In genomic region chr14:23425798-23426197, GRCh38 we compare ENCODE assay signal across 17 cellular contexts. TPM values are rescaled to one million over a fixed set of nuclear protein-coding genes. Genes with fewer than 3 reads are reported as not detected.
"Had no signal": no experiment of that assay in that cellular context is flagged by ENCODE, and none has a peak within 500 bp of the region (broad histone marks: within the 10 kb centered on the region; RNA-seq: fewer than 3 reads in every experiment).

No MANE protein-coding gene starts in this region.

RNA-seq across cellular contexts. Expression of gene MYH7, which starts 9.7 kb away (rescaled TPM):
- total RNA-seq: activated CD8-positive, alpha-beta T cell treated with anti-CD3 and anti-CD28 coated beads, Interleukin-2, amount 10 ng/mL, durations not matched to agents 7 days and 5 days; activated naive CD4-positive, alpha-beta T cell treated with anti-CD3 and anti-CD28 coated beads for 36 hours; activated naive CD4-positive, alpha-beta T cell treated with anti-CD3 and anti-CD28 coated beads, Interleukin-2, amount 50 U/mL, for 72 hours; aorta; astrocyte; breast epithelium; WTC11 had no signal

RNA-seq across cellular contexts. Expression of gene MYH6, which starts 17.7 kb away (rescaled TPM):
- total RNA-seq: activated CD8-positive, alpha-beta T cell treated with anti-CD3 and anti-CD28 coated beads, Interleukin-2, amount 10 ng/mL, durations not matched to agents 7 days and 5 days; activated naive CD4-positive, alpha-beta T cell treated with anti-CD3 and anti-CD28 coated beads for 36 hours; activated naive CD8-positive, alpha-beta T cell treated with anti-CD3 and anti-CD28 coated beads for 36 hours; activated T-cell treated with anti-CD3 and anti-CD28 coated beads, Interleukin-2, amount 50 U/mL, for 4 hours; aorta; astrocyte; breast epithelium had no signal

RNA-seq across cellular contexts. Expression of gene CMTM5, which starts 49.0 kb away (rescaled TPM):
- total RNA-seq: activated CD4-positive, alpha-beta memory T cell treated with anti-CD3 and anti-CD28 coated beads, Interleukin-2, amount 10 ng/mL, durations not matched to agents 7 days and 5 days; activated CD4-positive, alpha-beta T cell treated with anti-CD3 and anti-CD28 coated beads for 36 hours; activated CD4-positive, alpha-beta T cell treated with anti-CD3 and anti-CD28 coated beads, Interleukin-2, amount 10 ng/mL, durations not matched to agents 7 days and 5 days; activated CD8-positive, alpha-beta T cell treated with anti-CD3 and anti-CD28 coated beads, Interleukin-2, amount 10 ng/mL, durations not matched to agents 7 days and 5 days; activated naive CD4-positive, alpha-beta T cell treated with anti-CD3 and anti-CD28 coated beads for 36 hours; activated naive CD4-positive, alpha-beta T cell treated with anti-CD3 and anti-CD28 coated beads, Interleukin-2, amount 50 U/mL, for 72 hours; activated naive CD8-positive, alpha-beta T cell treated with anti-CD3 and anti-CD28 coated beads for 36 hours; activated T-cell treated with anti-CD3 and anti-CD28 coated beads, Interleukin-2, amount 50 U/mL, for 4 hours; activated T-helper 1 cell treated with anti-CD3 and anti-CD28 coated beads, Interleukin-12 subunit alpha, Interleukin-12 subunit beta, Interleukin-2, Interleukin-4 antibody, amounts not matched to agents 30 ng/mL and 10 ng/mL and 1 ng/mL, durations not matched to agents 14 hours and 24 hours and 36 hours; activated T-helper 17 cell treated with anti-CD3 and anti-CD28 coated beads, Interleukin-2, amount 50 U/mL, for 72 hours; astrocyte; body of pancreas had no signal

RNA-seq across cellular contexts. Expression of gene IL25, which starts 53.2 kb away (rescaled TPM):
- total RNA-seq: activated CD4-positive, alpha-beta memory T cell treated with anti-CD3 and anti-CD28 coated beads, Interleukin-2, amount 10 ng/mL, durations not matched to agents 7 days and 5 days; activated CD4-positive, alpha-beta T cell treated with anti-CD3 and anti-CD28 coated beads for 36 hours; activated CD4-positive, alpha-beta T cell treated with anti-CD3 and anti-CD28 coated beads, Interleukin-2, amount 10 ng/mL, durations not matched to agents 7 days and 5 days; activated CD8-positive, alpha-beta T cell treated with anti-CD3 and anti-CD28 coated beads, Interleukin-2, amount 10 ng/mL, durations not matched to agents 7 days and 5 days; activated naive CD4-positive, alpha-beta T cell treated with anti-CD3 and anti-CD28 coated beads for 36 hours; activated naive CD4-positive, alpha-beta T cell treated with anti-CD3 and anti-CD28 coated beads, Interleukin-2, amount 50 U/mL, for 72 hours; activated naive CD8-positive, alpha-beta T cell treated with anti-CD3 and anti-CD28 coated beads for 36 hours; activated T-cell treated with anti-CD3 and anti-CD28 coated beads, Interleukin-2, amount 50 U/mL, for 4 hours; activated T-cell treated with anti-CD3 and anti-CD28 coated beads, Interleukin-2, amount 50 U/mL, for 72 hours; activated T-helper 1 cell treated with anti-CD3 and anti-CD28 coated beads, Interleukin-12 subunit alpha, Interleukin-12 subunit beta, Interleukin-2, Interleukin-4 antibody, amounts not matched to agents 30 ng/mL and 10 ng/mL and 1 ng/mL, durations not matched to agents 14 hours and 24 hours and 36 hours; activated T-helper 17 cell treated with anti-CD3 and anti-CD28 coated beads, Interleukin-2, amount 50 U/mL, for 72 hours; adrenal gland; aorta; astrocyte; body of pancreas; breast epithelium had no signal
